17 cellular contexts compared by ENCODE assay signal in the genomic region with DNA sequence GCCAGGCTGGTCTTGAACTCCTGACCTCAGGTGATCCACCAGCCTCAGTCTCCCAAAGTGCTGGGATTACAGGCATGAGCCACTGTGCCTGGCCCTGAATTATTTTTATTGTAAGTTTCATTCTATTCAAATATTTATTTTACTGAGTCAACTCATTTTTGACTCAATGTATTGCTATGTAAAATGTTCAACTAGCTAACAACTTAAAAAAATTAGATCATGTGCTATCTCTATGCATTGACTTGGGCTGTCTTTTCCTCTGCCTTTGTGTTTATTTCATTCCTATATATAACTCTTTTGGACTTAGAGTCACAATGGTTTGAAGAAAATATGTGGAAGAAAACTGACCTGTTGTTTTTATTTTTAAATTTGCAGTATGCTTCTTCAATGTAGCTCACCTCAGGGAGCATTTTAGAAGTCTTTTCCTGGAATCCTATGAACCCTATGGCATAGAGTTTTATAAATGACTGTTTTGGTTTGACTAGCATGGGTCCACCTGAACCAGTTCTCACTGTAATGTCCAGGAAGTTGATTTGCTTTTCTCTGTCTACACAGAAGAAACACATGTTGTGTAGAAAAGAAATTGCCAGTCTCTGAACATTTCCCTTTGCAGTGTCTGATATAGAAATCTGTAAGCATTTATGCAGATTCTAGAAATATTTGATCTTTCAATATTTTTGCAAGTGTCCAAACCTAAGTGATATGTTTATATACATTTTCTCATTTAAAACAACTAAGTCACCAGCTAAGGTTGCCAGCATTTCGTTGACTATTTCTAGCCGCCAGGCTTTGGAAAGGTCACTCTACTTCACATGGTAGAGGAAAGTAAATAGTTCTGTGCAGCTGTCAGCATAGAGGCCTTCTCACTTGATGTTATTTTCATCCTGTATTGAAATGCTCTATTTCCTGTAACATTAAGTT.
DNase-seq lines count a peak whose midpoint lies in the region; ATAC-seq and TF ChIP-seq lines count a peak whose summit lies in the region.
"Had no signal": no experiment of that assay in that cellular context is flagged by ENCODE, and none has a peak within 500 bp of the region (broad histone marks: within the 10 kb centered on the region; RNA-seq: fewer than 3 reads in every experiment).

No MANE protein-coding gene starts in this region.

- no peak for TF ChIP-seq CTCF in coronary artery (IDR thresholded peaks at IDR 0.05)
- no peak for TF ChIP-seq CTCF in WERI-Rb-1 (IDR thresholded peaks at IDR 0.05; ENCODE audit: low read depth, low read length)

- DNase-seq in Right ventricle myocardium inferior (ENCODE audit: missing footprints) (no peak), cardiac septum (ENCODE audit: low spot score) (no peak), coronary artery (ENCODE audit: low spot score) (no peak), iris pigment epithelial cell (ENCODE audit: low read depth) (peak; percentile 59), NCI-H446 treated with DMSO at 0.1 percent for 48 hours (lab: John Stamatoyannopoulos, UW) (no peak), NCI-H187 (lab: John Stamatoyannopoulos, UW) (no peak), WERI-Rb-1 (no peak), putamen (ENCODE audit: low spot score) (no peak)
- DNase-seq: activated naive CD4-positive, alpha-beta T cell; Calu3; left colon; NCI-H2227 treated with DMSO at 0.1 percent for 48 hours; sigmoid colon; stimulated activated naive CD8-positive, alpha-beta T cell treated with anti-CD3 and anti-CD28 coated beads, Interleukin-15, Interleukin-2, amounts not matched to agents 100 U/mL and 50 U/mL, for 24 hours had no signal

- H3K27ac ChIP-seq in coronary artery, result peak overlapping the region; percentile 28 to 32
- no peak overlapping the region for H3K27ac ChIP-seq in WERI-Rb-1
- H3K27ac ChIP-seq: breast epithelium had no signal

- H3K36me3 ChIP-seq in WERI-Rb-1, result no peaks in the 10 kb centered on the region
- H3K36me3 ChIP-seq: breast epithelium, sigmoid colon had no signal

- ATAC-seq in Right ventricle myocardium inferior, result peak; percentile 64
- ATAC-seq: left colon; natural killer cell treated with Interleukin-12 subunit alpha and Interleukin-12 subunit beta and Interleukin-15 and Interleukin-18, amount 100 ng/mL, for 72 hours; stimulated activated naive CD8-positive, alpha-beta T cell treated with anti-CD3 and anti-CD28 coated beads, Interleukin-15, Interleukin-2, amounts not matched to agents 100 U/mL and 50 U/mL, for 24 hours; WTC11 had no signal

- intact Hi-C loops in Right ventricle myocardium inferior (cut with DNase I) (loop anchor here (5.0 kb wide), 1 partner anchor 47 kb away; no protein-coding TSS in a partner anchor), cardiac septum (cut with DNase I) (loop anchor here (5.0 kb wide), 1 partner anchor 47 kb away; no protein-coding TSS in a partner anchor)

- H3K27me3 ChIP-seq in WERI-Rb-1 (ENCODE audit: insufficient read depth, low read depth, severe bottlenecking), result no peaks in the 10 kb centered on the region
- H3K27me3 ChIP-seq: breast epithelium, sigmoid colon had no signal

- no peak overlapping the region for H3K4me3 ChIP-seq in coronary artery
- no peak overlapping the region for H3K4me3 ChIP-seq in WERI-Rb-1 (ENCODE audit: low read depth, low read length)
- H3K4me3 ChIP-seq: breast epithelium, sigmoid colon had no signal

- H3K9me3 ChIP-seq in WERI-Rb-1 (ENCODE audit: severe bottlenecking), result no peaks in the 10 kb centered on the region
- H3K9me3 ChIP-seq: breast epithelium, sigmoid colon had no signal
